ENCODE assay signal across 31 cellular contexts in the genomic region with DNA sequence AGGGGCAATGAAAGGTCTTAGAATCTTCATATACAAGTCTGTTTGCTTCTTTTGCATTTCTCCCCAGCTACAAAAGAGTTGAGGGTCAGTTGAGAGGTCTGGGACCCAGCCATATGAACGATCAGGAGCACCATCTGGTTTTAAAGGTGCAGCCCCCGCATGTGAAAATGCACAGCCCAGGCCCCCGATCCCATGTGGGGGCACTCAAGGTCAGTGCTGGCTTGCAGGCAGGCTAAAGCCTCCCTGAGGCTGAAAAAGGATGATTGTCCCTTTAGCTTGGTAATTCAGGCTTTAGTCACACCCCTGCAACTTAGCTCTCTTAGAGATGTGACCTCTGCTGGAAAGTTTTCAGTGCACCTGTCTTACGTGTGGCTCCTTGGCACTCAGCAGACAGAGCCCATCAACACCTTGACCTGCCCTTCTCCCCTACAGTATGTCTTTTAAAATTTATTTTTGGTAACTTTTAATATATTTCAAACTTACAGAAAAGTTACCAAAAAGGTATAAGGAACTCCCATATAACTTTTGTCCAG.
DNase-seq lines count a peak whose midpoint lies in the region; ATAC-seq and TF ChIP-seq lines count a peak whose summit lies in the region.
"Had no signal": no experiment of that assay in that cellular context is flagged by ENCODE, and none has a peak within 500 bp of the region (broad histone marks: within the 10 kb centered on the region; RNA-seq: fewer than 3 reads in every experiment).

No MANE protein-coding gene starts in this region.

- CTCF ChIA-PET in Panc1 (lab: Charles Lee), result no interaction called here

- ATAC-seq in Panc1 (peak; percentile 38; the same call in 1 of the 2 replicates), GM21825 (IDR thresholded peaks at IDR 0.05; ENCODE audit: unreplicated experiment) (no peak)
- ATAC-seq: activated T-cell treated with anti-CD3 and anti-CD28 coated beads, Interleukin-2, amount 50 U/mL, for 4 hours; lower lobe of right lung; mucosa of descending colon; natural killer cell treated with Interleukin-12 subunit alpha and Interleukin-12 subunit beta and Interleukin-15 and Interleukin-18, amount 100 ng/mL, for 72 hours; right lobe of liver; stimulated activated naive CD8-positive, alpha-beta T cell treated with anti-CD3 and anti-CD28 coated beads, Interleukin-15, amount 100 ng/mL, for 72 hours had no signal

- H3K9me3 ChIP-seq in H9 (ENCODE audit: control insufficient read depth, low read depth, low read length), result no peaks in the 10 kb centered on the region
- no peaks in the 10 kb centered on the region for H3K9me3 ChIP-seq in Panc1 (ENCODE audit: control insufficient read depth, insufficient read depth, low read depth, low read length)
- H3K9me3 ChIP-seq in prostate gland, result no peaks in the 10 kb centered on the region
- H3K9me3 ChIP-seq in smooth muscle cell (replicated peaks; ENCODE audit: low read depth), result no peaks in the 10 kb centered on the region
- H3K9me3 ChIP-seq: BLaER1, lower lobe of right lung, mucosa of descending colon, pancreas, right lobe of liver, SJCRH30, vagina had no signal

- H3K4me1 Mint-ChIP-seq in H9 (peaks cover under 1 to 2% of the 10 kb centered on the region in 2 experiments; a peak in 3 of 4 replicates), glutamatergic neuron (ENCODE audit: low read depth, unreplicated experiment) (peaks cover 80% of the 10 kb centered on the region)
- H3K4me1 Mint-ChIP-seq: activated B cell treated with CpG ODN at 0.5 μM for 24 hours had no signal

- H3K27ac Mint-ChIP-seq in H9 (no peak overlapping the region; a peak in 1 of 7 replicates), glutamatergic neuron (ENCODE audit: unreplicated experiment) (peak overlapping the region; percentile 86)
- H3K27ac Mint-ChIP-seq: activated B cell treated with CpG ODN at 0.5 μM for 24 hours; activated naive CD8-positive, alpha-beta T cell treated with anti-CD3 and anti-CD28 coated beads for 36 hours; natural killer cell treated with Interleukin-12 subunit alpha and Interleukin-12 subunit beta and Interleukin-15 and Interleukin-18, amount 100 ng/mL, for 72 hours; stimulated activated naive CD8-positive, alpha-beta T cell treated with anti-CD3 and anti-CD28 coated beads, Interleukin-15, amount 100 ng/mL, for 72 hours had no signal

- no CpG with 5 or more reads among the region's 4 CpGs for WGBS in H9 (ENCODE audit: extremely low coverage, insufficient read length, low lambda C conversion rate)
- 63% methylated on average over 4 of the region's 4 CpGs for WGBS in prostate gland
- 75% methylated on average over 4 of the region's 4 CpGs for WGBS in smooth muscle cell (ENCODE audit: low lambda C conversion rate)

- H3K4me3 ChIP-seq in Panc1 (ENCODE audit: low read depth in 2 of 2, low read length in 2 of 2), result no peak overlapping the region
- no peak overlapping the region for H3K4me3 ChIP-seq in prostate gland
- no peak overlapping the region for H3K4me3 ChIP-seq in smooth muscle cell
- H3K4me3 ChIP-seq: BLaER1, coronary artery, lower lobe of right lung, mucosa of descending colon, pancreas, right lobe of liver, SJCRH30, vagina had no signal

- H3K4me3 Mint-ChIP-seq in H9 (no peak overlapping the region), glutamatergic neuron (ENCODE audit: unreplicated experiment) (no peak overlapping the region)
- H3K4me3 Mint-ChIP-seq: activated B cell treated with CpG ODN at 0.5 μM for 24 hours; activated naive CD8-positive, alpha-beta T cell treated with anti-CD3 and anti-CD28 coated beads for 36 hours; activated T-cell treated with anti-CD3 and anti-CD28 coated beads, Interleukin-2, amount 50 U/mL, for 4 hours; natural killer cell treated with Interleukin-12 subunit alpha and Interleukin-12 subunit beta and Interleukin-15 and Interleukin-18, amount 100 ng/mL, for 72 hours; stimulated activated naive CD8-positive, alpha-beta T cell treated with anti-CD3 and anti-CD28 coated beads, Interleukin-15, amount 100 ng/mL, for 72 hours had no signal

- H3K79me2 ChIP-seq in H9 (ENCODE audit: insufficient read depth, low read length) (no peaks in the 10 kb centered on the region), smooth muscle cell (ENCODE audit: low read depth) (no peaks in the 10 kb centered on the region)

- H3K23me2 ChIP-seq in H9 (ENCODE audit: insufficient read length, low read depth, low read length, poor library complexity, severe bottlenecking), result no peaks in the 10 kb centered on the region

- H3K56ac ChIP-seq in H9 (ENCODE audit: insufficient read length, low read depth, low read length), result no peak overlapping the region

- H3K27me3 ChIP-seq in H9 (ENCODE audit: insufficient read depth, low read length) (no peaks in the 10 kb centered on the region), Panc1 (ENCODE audit: control insufficient read depth, insufficient read depth, low read length) (peaks cover 12% of the 10 kb centered on the region; the same call in 1 of the 2 replicates), prostate gland (replicated peaks; ENCODE audit: insufficient read depth) (no peaks in the 10 kb centered on the region), smooth muscle cell (ENCODE audit: low read depth) (no peaks in the 10 kb centered on the region)
- H3K27me3 ChIP-seq: BLaER1, pancreas, right lobe of liver, SJCRH30, vagina had no signal

- no peak overlapping the region for H2BK120ac ChIP-seq in H9 (ENCODE audit: low read depth, low read length, poor library complexity, severe bottlenecking)

- H3K23ac ChIP-seq in H9 (ENCODE audit: insufficient read length, low read depth, low read length), result no peak overlapping the region

- in situ Hi-C loops in Panc1 (cut with HindIII; ENCODE audit: low pct_unique_long_range_greater_than_20kb, low sequenced_read_pairs), result no loop called here

- DNase-seq in H9 (no peak), Panc1 (ENCODE audit: low read depth, low spot score) (no peak), glutamatergic neuron (no peak), prostate gland (ENCODE audit: low spot score) (no peak), smooth muscle cell (lab: John Stamatoyannopoulos, UW; ENCODE audit: unreplicated experiment) (no peak)
- no peak for DNase-seq in NK-92 treated with Interleukin-12 subunit alpha and Interleukin-12 subunit beta, amount 100 ng/mL, for 24 hours (lab: John Stamatoyannopoulos, UW)
- DNase-seq: activated B cell treated with CpG ODN at 0.5 μM for 24 hours; activated gamma-delta T cell; activated naive CD8-positive, alpha-beta T cell treated with anti-CD3 and anti-CD28 coated beads for 36 hours; activated T-cell treated with anti-CD3 and anti-CD28 coated beads, Interleukin-2, amount 50 U/mL, for 4 hours; anterior cingulate cortex; effector memory CD4-positive, alpha-beta T cell; EL; HCEC 1CT; lower lobe of right lung; mucosa of descending colon; NCI-H146; NCI-H345; NCI-H69; pancreas; right lobe of liver; SJCRH30; stimulated activated CD4-positive, alpha-beta T cell treated with anti-CD3 and anti-CD28 coated beads, Interleukin-12 subunit alpha, Interleukin-12 subunit beta, amount 100 ng/mL, for 4 hours; stimulated activated CD4-positive, alpha-beta T cell treated with anti-CD3 and anti-CD28 coated beads, Interleukin-2, amount 100 ng/mL, for 48 hours; stimulated activated naive CD8-positive, alpha-beta T cell treated with anti-CD3 and anti-CD28 coated beads, Interleukin-15, amount 100 ng/mL, for 72 hours had no signal

- H3K27ac ChIP-seq in H9 (ENCODE audit: insufficient read length, low read depth, low read length) (no peak overlapping the region), Panc1 (ENCODE audit: low read length) (no peak overlapping the region), prostate gland (peak overlapping the region; percentile 4 to 54), smooth muscle cell (ENCODE audit: low read depth) (no peak overlapping the region)
- H3K27ac ChIP-seq: BLaER1, coronary artery, epithelial cell of prostate, lower lobe of right lung, right lobe of liver, SJCRH30, vagina had no signal

- H4K8ac ChIP-seq in H9 (replicated peaks; ENCODE audit: insufficient read length, low read depth, low read length), result no peak overlapping the region

- H3K79me1 ChIP-seq in H9 (ENCODE audit: insufficient read depth, low read depth, low read length, poor library complexity, severe bottlenecking), result no peaks in the 10 kb centered on the region

- H3K18ac ChIP-seq in H9 (ENCODE audit: insufficient read length, low read depth, low read length), result no peak overlapping the region

- no peak overlapping the region for H2BK15ac ChIP-seq in H9 (ENCODE audit: low read depth, low read length)

- no peak overlapping the region for H3K4ac ChIP-seq in H9 (ENCODE audit: low read depth, low read length)

- H3T11ph ChIP-seq in H9 (ENCODE audit: low read length), result no peak overlapping the region

- no peaks in the 10 kb centered on the region for H3K9me3 Mint-ChIP-seq in H9
- H3K9me3 Mint-ChIP-seq in glutamatergic neuron (ENCODE audit: unreplicated experiment), result peaks cover 13% of the 10 kb centered on the region
- H3K9me3 Mint-ChIP-seq: activated B cell treated with CpG ODN at 0.5 μM for 24 hours; activated naive CD8-positive, alpha-beta T cell treated with anti-CD3 and anti-CD28 coated beads for 36 hours; activated T-cell treated with anti-CD3 and anti-CD28 coated beads, Interleukin-2, amount 50 U/mL, for 4 hours; natural killer cell treated with Interleukin-12 subunit alpha and Interleukin-12 subunit beta and Interleukin-15 and Interleukin-18, amount 100 ng/mL, for 72 hours; stimulated activated naive CD8-positive, alpha-beta T cell treated with anti-CD3 and anti-CD28 coated beads, Interleukin-15, amount 100 ng/mL, for 72 hours had no signal

- POLR2A ChIA-PET in Panc1 (lab: Charles Lee), result interaction anchor here (0.6 kb wide), 1 partner anchor 1375 kb away, joined by 3 read pairs; no protein-coding TSS in a partner anchor

- no peak for TF ChIP-seq POLR2A in prostate gland (IDR thresholded peaks at IDR 0.05)

- H3K36me3 Mint-ChIP-seq in H9 (ENCODE audit: insufficient read depth in 1 of 3, low read depth in 3 of 3) (no peaks in the 10 kb centered on the region), glutamatergic neuron (ENCODE audit: unreplicated experiment) (no peaks in the 10 kb centered on the region)
- H3K36me3 Mint-ChIP-seq: activated naive CD8-positive, alpha-beta T cell treated with anti-CD3 and anti-CD28 coated beads for 36 hours; natural killer cell treated with Interleukin-12 subunit alpha and Interleukin-12 subunit beta and Interleukin-15 and Interleukin-18, amount 100 ng/mL, for 72 hours had no signal

- H2BK5ac ChIP-seq in H9 (ENCODE audit: insufficient read length, low read length), result no peak overlapping the region

- H2BK12ac ChIP-seq in H9 (ENCODE audit: insufficient read length, low read depth, low read length), result no peak overlapping the region

- H4K20me1 ChIP-seq in H9 (ENCODE audit: control insufficient read depth, insufficient read depth, insufficient read length) (no peaks in the 10 kb centered on the region), smooth muscle cell (ENCODE audit: low read depth) (no peaks in the 10 kb centered on the region)
- H4K20me1 ChIP-seq: BLaER1 had no signal

- H2AK5ac ChIP-seq in H9 (ENCODE audit: insufficient read length, low read length), result no peak overlapping the region

- H3K4me2 ChIP-seq in H9 (ENCODE audit: insufficient read depth, insufficient read length, low read length), result no peak overlapping the region
- H3K4me2 ChIP-seq in smooth muscle cell, result no peak overlapping the region
- H3K4me2 ChIP-seq: BLaER1 had no signal

- H3K36me3 ChIP-seq in Panc1 (ENCODE audit: control insufficient read depth, insufficient read depth, low read length) (no peaks in the 10 kb centered on the region), prostate gland (no peaks in the 10 kb centered on the region), smooth muscle cell (ENCODE audit: low read depth) (no peaks in the 10 kb centered on the region)
- H3K36me3 ChIP-seq: BLaER1, lower lobe of right lung, pancreas, right lobe of liver, vagina had no signal

- H3F3A ChIP-seq in smooth muscle cell (ENCODE audit: low read depth), result peaks cover 16% of the 10 kb centered on the region

- H3K9ac ChIP-seq in H9 (ENCODE audit: extremely low read depth, insufficient read length, low read length), result no peak overlapping the region
- H3K9ac ChIP-seq in smooth muscle cell (ENCODE audit: low read depth), result no peak overlapping the region
- H3K9ac ChIP-seq: BLaER1 had no signal

- H4K91ac ChIP-seq in H9 (ENCODE audit: insufficient read length, low read depth, low read length), result no peak overlapping the region

- H3K14ac ChIP-seq in H9 (ENCODE audit: insufficient read depth, low read length), result peak overlapping the region; percentile 49; the same call in 1 of the 2 replicates

- H3K27me3 Mint-ChIP-seq in H9 (ENCODE audit: low read depth), result no peaks in the 10 kb centered on the region; the same call in 1 of the 2 replicates
- no peaks in the 10 kb centered on the region for H3K27me3 Mint-ChIP-seq in glutamatergic neuron (ENCODE audit: unreplicated experiment)
- H3K27me3 Mint-ChIP-seq: activated naive CD8-positive, alpha-beta T cell treated with anti-CD3 and anti-CD28 coated beads for 36 hours; stimulated activated naive CD8-positive, alpha-beta T cell treated with anti-CD3 and anti-CD28 coated beads, Interleukin-15, amount 100 ng/mL, for 72 hours had no signal

- intact Hi-C loops in Panc1 (cut with micrococcal nuclease; ENCODE audit: unreplicated experiment), result no loop called here
- intact Hi-C loops in prostate gland (cut with DNase I), result no loop called here

- H3K4me1 ChIP-seq in H9 (ENCODE audit: insufficient read depth, low read length) (no peaks in the 10 kb centered on the region), Panc1 (ENCODE audit: control insufficient read depth, insufficient read depth, low read length) (no peaks in the 10 kb centered on the region), prostate gland (replicated peaks) (no peaks in the 10 kb centered on the region), smooth muscle cell (ENCODE audit: low read depth) (peaks cover 28% of the 10 kb centered on the region)
- H3K4me1 ChIP-seq: SJCRH30 had no signal

- H2AFZ ChIP-seq in H9 (ENCODE audit: low read length) (no peak overlapping the region), smooth muscle cell (ENCODE audit: low read depth) (no peak overlapping the region)

- BruUV-seq in Panc1 (replicated peaks; lab: Mats Ljungman, UMichigan), result no TSS peak

- no peak overlapping the region for H4K5ac ChIP-seq in H9 (ENCODE audit: insufficient read length, low read depth, low read length)

- TF ChIP-seq CTCF in H9 (conservative IDR thresholded peaks at IDR 0.05) (no peak), Panc1 (IDR thresholded peaks at IDR 0.05) (no peak), glutamatergic neuron (IDR thresholded peaks at IDR 0.05; ENCODE audit: partially characterized antibody, unreplicated experiment) (no peak), prostate gland (IDR thresholded peaks at IDR 0.05) (no peak), smooth muscle cell (IDR thresholded peaks at IDR 0.05; ENCODE audit: borderline replicate concordance, insufficient read depth, poor library complexity, severe bottlenecking) (no peak)

- no peak overlapping the region for H2BK20ac ChIP-seq in H9 (ENCODE audit: low read depth, low read length, poor library complexity, severe bottlenecking)

Comparison
In these comparisons a context has a peak if more than half of its experiments do, and no peak if none do; other contexts are left out.
1. H3K27ac ChIP-seq: peak in prostate gland (2 of 2); none in H9 (single experiment), Panc1 (single experiment) and smooth muscle cell (single experiment).